8 cellular contexts compared by ENCODE assay signal in the genomic region with DNA sequence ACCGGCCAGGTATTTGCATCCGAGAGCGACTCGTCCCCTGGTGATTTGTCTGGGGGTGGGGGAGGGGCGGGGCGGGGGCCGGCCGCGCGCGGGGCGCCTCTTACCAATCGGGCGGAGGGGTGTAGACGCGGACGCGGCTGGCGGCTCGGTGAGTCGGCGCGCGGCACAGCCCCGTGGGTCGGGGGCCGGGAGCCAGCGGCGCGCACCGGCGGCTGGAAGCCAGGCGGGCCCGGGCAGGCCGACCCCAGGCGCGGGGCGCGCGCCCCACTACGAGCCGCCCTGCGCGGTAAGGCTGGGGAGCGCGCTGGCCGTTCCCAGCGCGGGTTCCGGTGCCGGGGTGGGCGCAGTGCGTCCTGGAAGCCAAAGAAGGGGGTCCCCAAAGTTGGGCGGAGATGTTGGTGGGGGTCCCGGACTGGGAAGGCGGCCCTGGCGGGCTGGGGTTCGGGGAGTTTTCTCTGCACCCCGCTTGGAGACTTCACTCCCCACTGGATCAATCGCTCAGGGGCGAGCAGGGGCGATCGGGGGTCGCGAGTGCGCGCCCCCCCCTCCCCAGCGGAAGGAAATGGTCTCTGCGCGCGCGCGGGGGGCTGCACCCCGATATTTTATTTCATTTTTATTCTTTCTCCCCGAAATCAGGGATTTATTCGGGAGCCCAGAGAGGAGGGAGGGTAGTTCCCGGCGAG. TPM values are rescaled to one million over a fixed set of nuclear protein-coding genes. Genes with fewer than 3 reads are reported as not detected.
A peak's percentile ranks its signal among the peaks of the same experiment; 100 is the strongest.
DNase-seq lines count a peak whose midpoint lies in the region; ATAC-seq, FAIRE-seq and TF ChIP-seq lines count a peak whose summit lies in the region.

A gene with protein sequence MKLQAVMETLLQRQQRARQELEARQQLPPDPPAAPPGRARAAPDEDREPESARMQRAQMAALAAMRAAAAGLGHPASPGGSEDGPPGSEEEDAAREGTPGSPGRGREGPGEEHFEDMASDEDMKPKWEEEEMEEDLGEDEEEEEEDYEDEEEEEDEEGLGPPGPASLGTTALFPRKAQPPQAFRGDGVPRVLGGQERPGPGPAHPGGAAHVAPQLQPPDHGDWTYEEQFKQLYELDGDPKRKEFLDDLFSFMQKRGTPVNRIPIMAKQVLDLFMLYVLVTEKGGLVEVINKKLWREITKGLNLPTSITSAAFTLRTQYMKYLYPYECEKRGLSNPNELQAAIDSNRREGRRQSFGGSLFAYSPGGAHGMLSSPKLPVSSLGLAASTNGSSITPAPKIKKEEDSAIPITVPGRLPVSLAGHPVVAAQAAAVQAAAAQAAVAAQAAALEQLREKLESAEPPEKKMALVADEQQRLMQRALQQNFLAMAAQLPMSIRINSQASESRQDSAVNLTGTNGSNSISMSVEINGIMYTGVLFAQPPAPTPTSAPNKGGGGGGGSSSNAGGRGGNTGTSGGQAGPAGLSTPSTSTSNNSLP (plus strand): TSS at position 124 of the 683 bp plus-strand sequence. CDS start 3,494 bp downstream, outside the sequence.

- H3K4me1 Mint-ChIP-seq in stimulated activated naive CD8-positive, alpha-beta T cell treated with anti-CD3 and anti-CD28 coated beads, Interleukin-15, amount 100 ng/mL, for 72 hours: peaks cover 26% of the 10 kb centered on the region

- in situ Hi-C loops in brain microvascular endothelial cell (cut with HindIII; ENCODE audit: low pct_ligation_motif_present, low sequenced_read_pairs): no loop called here

- peaks cover 40% of the 10 kb centered on the region for H3K79me2 ChIP-seq in DND-41 (ENCODE audit: insufficient read depth, low read length)

- H3K4me2 ChIP-seq in DND-41 (ENCODE audit: insufficient read depth, low read length): peak within 1 kb of the TSS; percentile 99

- TF ChIP-seq CTCF in DND-41 (IDR thresholded peaks at IDR 0.05; ENCODE audit: borderline replicate concordance, extremely low read depth, low read length, poor library complexity, severe bottlenecking): no peak
- TF ChIP-seq CTCF in brain microvascular endothelial cell (IDR thresholded peaks at IDR 0.05; ENCODE audit: low read depth, low read length, missing control alignments): no peak
- TF ChIP-seq CTCF in kidney (IDR thresholded peaks at IDR 0.05; ENCODE audit: borderline replicate concordance, extremely low read depth, insufficient read depth): no peak

- H3K4me1 ChIP-seq in DND-41 (ENCODE audit: insufficient read depth, low read length) (peaks cover 36% of the 10 kb centered on the region), kidney (ENCODE audit: control insufficient read depth in 1 of 2, insufficient read depth in 1 of 2, low read depth in 1 of 2, low read length in 2 of 2) (peaks cover 0 to 5% of the 10 kb centered on the region in 2 donors)

- H3K4me3 ChIP-seq in DND-41 (ENCODE audit: low read depth in 1 of 2, low read length in 2 of 2) (peak within 1 kb of the TSS; percentile 99 to 100), brain microvascular endothelial cell (ENCODE audit: low read depth, low read length) (peak within 1 kb of the TSS; percentile 82), kidney (ENCODE audit: low read length in 2 of 2) (peak within 1 kb of the TSS; percentile 69 to 78)

- peak within 1 kb of the TSS; percentile 94 for H2AFZ ChIP-seq in DND-41 (ENCODE audit: low read depth, low read length)

- peak within 1 kb of the TSS; percentile 80 for H3K27ac ChIP-seq in DND-41 (ENCODE audit: low read length)
- H3K27ac ChIP-seq in brain microvascular endothelial cell: peak within 1 kb of the TSS; percentile 89
- peak within 1 kb of the TSS; percentile 74 to 84 for H3K27ac ChIP-seq in kidney (ENCODE audit: low read depth in 2 of 2, low read length in 2 of 2)

- H3K27me3 Mint-ChIP-seq in stimulated activated naive CD8-positive, alpha-beta T cell treated with anti-CD3 and anti-CD28 coated beads, Interleukin-15, amount 100 ng/mL, for 72 hours: peaks cover 9% of the 10 kb centered on the region

- H3K9me3 ChIP-seq in DND-41 (ENCODE audit: insufficient read depth, low read length, severe bottlenecking) (no peaks in the 10 kb centered on the region), kidney (ENCODE audit: control insufficient read depth in 1 of 2, low read length in 2 of 2) (no peaks in the 10 kb centered on the region)

- no peaks in the 10 kb centered on the region for H3K9me3 Mint-ChIP-seq in stimulated activated naive CD8-positive, alpha-beta T cell treated with anti-CD3 and anti-CD28 coated beads, Interleukin-15, amount 100 ng/mL, for 72 hours

- intact Hi-C loops in kidney (cut with DNase I): loop anchor here (5.0 kb wide), 1 partner anchor 56 kb away; a partner anchor contains a TSS

- H3K36me3 ChIP-seq in DND-41 (ENCODE audit: insufficient read depth, low read length) (peaks cover 23% of the 10 kb centered on the region), brain microvascular endothelial cell (replicated peaks) (peaks cover 8% of the 10 kb centered on the region), kidney (ENCODE audit: control insufficient read depth in 1 of 2, insufficient read depth in 2 of 2, low read length in 2 of 2) (no peaks in the 10 kb centered on the region)

- DNase-seq in DND-41 (peak; percentile 71), MV-4-11 (lab: John Stamatoyannopoulos, UW) (peak; percentile 69), brain microvascular endothelial cell (no peak), kidney (peak; percentile 80), kidney tubule cell (ENCODE audit: low spot score) (no peak)
- no peak for DNase-seq in stimulated activated naive CD8-positive, alpha-beta T cell treated with anti-CD3 and anti-CD28 coated beads, Interleukin-15, amount 100 ng/mL, for 72 hours

- H3K27me3 ChIP-seq in DND-41 (ENCODE audit: insufficient read depth, low read length, poor library complexity) (no peaks in the 10 kb centered on the region), brain microvascular endothelial cell (replicated peaks) (no peaks in the 10 kb centered on the region)

- H3K9ac ChIP-seq in DND-41 (ENCODE audit: low read depth, low read length) (peak within 1 kb of the TSS; percentile 98), kidney (ENCODE audit: low read length in 2 of 2) (peak within 1 kb of the TSS; percentile 77 to 82)

- peak within 1 kb of the TSS; percentile 85 to 86 for H3K27ac Mint-ChIP-seq in stimulated activated naive CD8-positive, alpha-beta T cell treated with anti-CD3 and anti-CD28 coated beads, Interleukin-15, amount 100 ng/mL, for 72 hours

- peaks cover 15% of the 10 kb centered on the region for H4K20me1 ChIP-seq in DND-41 (ENCODE audit: insufficient read depth, low read length)

- ATAC-seq in DND-41 (ENCODE audit: insufficient read depth, low read depth) (peak; percentile 48), GM21360 (IDR thresholded peaks at IDR 0.05; ENCODE audit: unreplicated experiment) (peak; percentile 29), HG02981 (IDR thresholded peaks at IDR 0.05; ENCODE audit: unreplicated experiment) (no peak)
- peak; percentile 58 for ATAC-seq in stimulated activated naive CD8-positive, alpha-beta T cell treated with anti-CD3 and anti-CD28 coated beads, Interleukin-15, amount 100 ng/mL, for 72 hours

- FAIRE-seq in kidney (lab: Jason Lieb, UNC): no peak

- H3K4me3 Mint-ChIP-seq in stimulated activated naive CD8-positive, alpha-beta T cell treated with anti-CD3 and anti-CD28 coated beads, Interleukin-15, amount 100 ng/mL, for 72 hours: peak within 1 kb of the TSS; percentile 84 to 88

RNA-seq across cellular contexts. Expression of the gene that starts here (rescaled TPM):
- 16.9 TPM for total RNA-seq in kidney
- polyA plus RNA-seq in kidney (ENCODE audit: insufficient read depth, low read depth, low replicate concordance): 5.6 TPM

Comparison
In these comparisons a context has a peak if more than half of its experiments do, and no peak if none do; other contexts are left out.
1. DNase-seq: peak in DND-41 (single experiment), MV-4-11 (single experiment) and kidney (single experiment); none in brain microvascular endothelial cell (single experiment), stimulated activated naive CD8-positive, alpha-beta T cell treated with anti-CD3 and anti-CD28 coated beads, Interleukin-15, amount 100 ng/mL, for 72 hours (0 of 2) and kidney tubule cell (single experiment).
2. Peak in every context shown above with its lines, with median percentiles within 50 percentile points of each other: H3K27ac ChIP-seq and H3K4me3 ChIP-seq.